32 cellular contexts compared by ENCODE assay signal in genomic region chr1:152009691-152010090, GRCh38.
"Had no signal": no experiment of that assay in that cellular context is flagged by ENCODE, and none has a peak within 500 bp of the region (broad histone marks: within the 10 kb centered on the region; RNA-seq: fewer than 3 reads in every experiment).

No MANE protein-coding gene starts in this region.

- H3K4me1 ChIP-seq: ascending aorta, breast epithelium had no signal

- H3K4me1 Mint-ChIP-seq: brain had no signal

- H3K4me3 Mint-ChIP-seq: activated CD4-positive, alpha-beta memory T cell treated with anti-CD3 and anti-CD28 coated beads for 36 hours; activated CD4-positive, alpha-beta T cell treated with anti-CD3 and anti-CD28 coated beads for 36 hours; activated CD4-positive, alpha-beta T cell treated with anti-CD3 and anti-CD28 coated beads, Interleukin-2, amount 10 ng/mL, durations not matched to agents 24 days and 14 days; activated CD8-positive, alpha-beta memory T cell treated with anti-CD3 and anti-CD28 coated beads, Interleukin-2, amount 10 ng/mL, durations not matched to agents 7 days and 5 days; activated CD8-positive, alpha-beta T cell treated with anti-CD3 and anti-CD28 coated beads, Interleukin-2, amount 10 ng/mL, durations not matched to agents 7 days and 5 days; activated naive CD4-positive, alpha-beta T cell treated with anti-CD3 and anti-CD28 coated beads for 36 hours; activated naive CD4-positive, alpha-beta T cell treated with anti-CD3 and anti-CD28 coated beads, Interleukin-2, amount 50 U/mL, for 24 hours; activated naive CD8-positive, alpha-beta T cell treated with anti-CD3 and anti-CD28 coated beads for 36 hours; activated naive CD8-positive, alpha-beta T cell treated with anti-CD3 and anti-CD28 coated beads, Interleukin-2, amount 50 U/mL, for 24 hours; activated T-helper 1 cell treated with anti-CD3 and anti-CD28 coated beads, Interleukin-12 subunit alpha, Interleukin-12 subunit beta, Interleukin-2, Interleukin-4 antibody, amounts not matched to agents 30 ng/mL and 10 ng/mL and 1 ng/mL, durations not matched to agents 14 hours and 24 hours and 36 hours; brain; central memory CD8-positive, alpha-beta T cell; dendritic cell treated with granulocyte-macrophage colony-stimulating factor and Interleukin-4, amounts not matched to agents 40 ng/mL and 50 ng/mL, for 4 days; endodermal cell had no signal

- H3K27ac ChIP-seq: ascending aorta, breast epithelium, cardiac muscle cell, coronary artery, dorsolateral prefrontal cortex had no signal

- FAIRE-seq: frontal cortex had no signal

- H3K27me3 ChIP-seq: ascending aorta, breast epithelium, cardiac muscle cell had no signal

- H3K36me3 ChIP-seq: ascending aorta, breast epithelium, cardiac muscle cell had no signal

- ATAC-seq: activated CD4-positive, alpha-beta T cell treated with anti-CD3 and anti-CD28 coated beads for 36 hours; activated CD8-positive, alpha-beta memory T cell treated with anti-CD3 and anti-CD28 coated beads, Interleukin-2, amount 10 ng/mL, durations not matched to agents 7 days and 5 days; activated CD8-positive, alpha-beta T cell treated with anti-CD3 and anti-CD28 coated beads, Interleukin-2, amount 10 ng/mL, durations not matched to agents 7 days and 5 days; activated naive CD8-positive, alpha-beta T cell treated with anti-CD3 and anti-CD28 coated beads, Interleukin-2, amount 50 U/mL, for 24 hours; esophagus mucosa had no signal

- H3K9me3 ChIP-seq: ascending aorta, breast epithelium had no signal

- H3K36me3 Mint-ChIP-seq: activated CD4-positive, alpha-beta memory T cell treated with anti-CD3 and anti-CD28 coated beads for 36 hours; activated CD8-positive, alpha-beta memory T cell treated with anti-CD3 and anti-CD28 coated beads, Interleukin-2, amount 10 ng/mL, durations not matched to agents 7 days and 5 days; activated naive CD4-positive, alpha-beta T cell treated with anti-CD3 and anti-CD28 coated beads, Interleukin-2, amount 50 U/mL, for 24 hours; activated naive CD8-positive, alpha-beta T cell treated with anti-CD3 and anti-CD28 coated beads for 36 hours; brain had no signal

- H3K27ac Mint-ChIP-seq: activated CD4-positive, alpha-beta memory T cell treated with anti-CD3 and anti-CD28 coated beads for 36 hours; activated CD4-positive, alpha-beta T cell treated with anti-CD3 and anti-CD28 coated beads for 36 hours; activated CD4-positive, alpha-beta T cell treated with anti-CD3 and anti-CD28 coated beads, Interleukin-2, amount 10 ng/mL, durations not matched to agents 24 days and 14 days; activated CD8-positive, alpha-beta memory T cell treated with anti-CD3 and anti-CD28 coated beads, Interleukin-2, amount 10 ng/mL, durations not matched to agents 7 days and 5 days; activated CD8-positive, alpha-beta T cell treated with anti-CD3 and anti-CD28 coated beads, Interleukin-2, amount 10 ng/mL, durations not matched to agents 7 days and 5 days; activated naive CD4-positive, alpha-beta T cell treated with anti-CD3 and anti-CD28 coated beads for 36 hours; activated naive CD4-positive, alpha-beta T cell treated with anti-CD3 and anti-CD28 coated beads, Interleukin-2, amount 50 U/mL, for 24 hours; activated naive CD8-positive, alpha-beta T cell treated with anti-CD3 and anti-CD28 coated beads for 36 hours; activated naive CD8-positive, alpha-beta T cell treated with anti-CD3 and anti-CD28 coated beads, Interleukin-2, amount 50 U/mL, for 24 hours; activated T-helper 1 cell treated with anti-CD3 and anti-CD28 coated beads, Interleukin-12 subunit alpha, Interleukin-12 subunit beta, Interleukin-2, Interleukin-4 antibody, amounts not matched to agents 30 ng/mL and 10 ng/mL and 1 ng/mL, durations not matched to agents 14 hours and 24 hours and 36 hours; activated T-helper 2 cell treated with anti-CD3 and anti-CD28 coated beads, Interferon-gamma antibody, Interleukin-2, Interleukin-4, amounts not matched to agents 10 μg/mL and 5 μg/mL and 100 μg/mL, durations not matched to agents 14 hours and 24 hours and 36 hours; brain; dendritic cell treated with granulocyte-macrophage colony-stimulating factor and Interleukin-4, amounts not matched to agents 40 ng/mL and 50 ng/mL, for 4 days; endodermal cell had no signal

- H3K9me3 Mint-ChIP-seq: activated CD4-positive, alpha-beta memory T cell treated with anti-CD3 and anti-CD28 coated beads for 36 hours; activated CD4-positive, alpha-beta T cell treated with anti-CD3 and anti-CD28 coated beads, Interleukin-2, amount 10 ng/mL, durations not matched to agents 24 days and 14 days; activated naive CD4-positive, alpha-beta T cell treated with anti-CD3 and anti-CD28 coated beads for 36 hours; activated naive CD4-positive, alpha-beta T cell treated with anti-CD3 and anti-CD28 coated beads, Interleukin-2, amount 50 U/mL, for 24 hours; activated naive CD8-positive, alpha-beta T cell treated with anti-CD3 and anti-CD28 coated beads for 36 hours; activated naive CD8-positive, alpha-beta T cell treated with anti-CD3 and anti-CD28 coated beads, Interleukin-2, amount 50 U/mL, for 24 hours; activated T-helper 1 cell treated with anti-CD3 and anti-CD28 coated beads, Interleukin-12 subunit alpha, Interleukin-12 subunit beta, Interleukin-2, Interleukin-4 antibody, amounts not matched to agents 30 ng/mL and 10 ng/mL and 1 ng/mL, durations not matched to agents 14 hours and 24 hours and 36 hours; activated T-helper 2 cell treated with anti-CD3 and anti-CD28 coated beads, Interferon-gamma antibody, Interleukin-2, Interleukin-4, amounts not matched to agents 10 μg/mL and 5 μg/mL and 100 μg/mL, durations not matched to agents 14 hours and 24 hours and 36 hours; brain; central memory CD8-positive, alpha-beta T cell; endodermal cell had no signal

- H3K4me3 ChIP-seq: ascending aorta, breast epithelium, cardiac muscle cell, coronary artery, dorsolateral prefrontal cortex had no signal

- DNase-seq: activated CD4-positive, alpha-beta memory T cell treated with anti-CD3 and anti-CD28 coated beads for 36 hours; activated CD4-positive, alpha-beta T cell treated with anti-CD3 and anti-CD28 coated beads for 36 hours; activated CD4-positive, alpha-beta T cell treated with anti-CD3 and anti-CD28 coated beads, Interleukin-2, amount 10 ng/mL, durations not matched to agents 24 days and 14 days; activated CD4-positive, CD25-positive, alpha-beta regulatory T cell; activated CD4-positive, CD25-positive, alpha-beta regulatory T cell treated with anti-CD3 and anti-CD28 coated beads, Interleukin-2, amount 50 U/mL, for 72 hours; activated CD8-positive, alpha-beta memory T cell treated with anti-CD3 and anti-CD28 coated beads, Interleukin-2, amount 10 ng/mL, durations not matched to agents 7 days and 5 days; activated CD8-positive, alpha-beta memory T cell treated with anti-CD3 and anti-CD28 coated beads, Interleukin-2, amount 50 U/mL, for 4 hours; activated CD8-positive, alpha-beta T cell treated with anti-CD3 and anti-CD28 coated beads, Interleukin-2, amount 10 ng/mL, durations not matched to agents 7 days and 5 days; activated effector memory CD4-positive, alpha-beta T cell treated with anti-CD3 and anti-CD28 coated beads, Interleukin-2, amount 50 U/mL, for 16 hours; activated naive CD4-positive, alpha-beta T cell treated with anti-CD3 and anti-CD28 coated beads for 36 hours; activated naive CD8-positive, alpha-beta T cell treated with anti-CD3 and anti-CD28 coated beads for 36 hours; activated naive CD8-positive, alpha-beta T cell treated with anti-CD3 and anti-CD28 coated beads, Interleukin-2, amount 50 U/mL, for 24 hours; activated T-cell treated with anti-CD3 and anti-CD28 coated beads, Interleukin-2, amount 50 U/mL, for 1 hour; activated T-cell treated with anti-CD3 and anti-CD28 coated beads, Interleukin-2, amount 50 U/mL, for 48 hours; dorsolateral prefrontal cortex; effector memory CD4-positive, alpha-beta T cell; endodermal cell; foreskin fibroblast; head of caudate nucleus; T-helper 2 cell had no signal

- H3K27me3 Mint-ChIP-seq: activated naive CD4-positive, alpha-beta T cell treated with anti-CD3 and anti-CD28 coated beads, Interleukin-2, amount 50 U/mL, for 24 hours had no signal
